ENCODE assay signal across 1 cellular context in genomic region chr22:38180841-38181452, GRCh38.
A peak's percentile ranks its signal among the peaks of the same experiment; 100 is the strongest.
TF ChIP-seq lines count a peak whose summit lies in the region.

No MANE protein-coding gene starts in this region.

TF ChIP-seq in HEK293, 187 proteins besides CTCF, POLR2A, EP300 and RAD21 (continued from another document):
- TF ChIP-seq ZNF473 (tag by site-specific recombination; IDR thresholded peaks at IDR 0.05) (no peak), ZSCAN5A (tag by site-specific recombination; IDR thresholded peaks at IDR 0.05) (no peak), ZNF623 (tag by site-specific recombination; IDR thresholded peaks at IDR 0.05) (peak; percentile 4; the same call in 1 of the 2 replicates), SCRT2 (tag by site-specific recombination; IDR thresholded peaks at IDR 0.05) (0 out of 2 replicates have a peak, but pooled peaks have one; percentile 40), ZNF366 (tag by site-specific recombination; conservative IDR thresholded peaks at IDR 0.05) (peak; percentile 97), ZNF24 (tag by site-specific recombination; IDR thresholded peaks at IDR 0.05) (no peak), GLIS1 (tag by site-specific recombination; IDR thresholded peaks at IDR 0.05) (0 out of 2 replicates have a peak, but pooled peaks have one; percentile 23), SP2 (tag by site-specific recombination; IDR thresholded peaks at IDR 0.05) (peak; percentile 72), WT1 (tag by site-specific recombination; IDR thresholded peaks at IDR 0.05) (peak; percentile 42; the same call in 1 of the 2 replicates), ZNF184 (tag by site-specific recombination; IDR thresholded peaks at IDR 0.05) (no peak)
TF ChIP-seq in HEK293: peak in this region for 13.
